ENCODE assay signal across 10 cellular contexts in the genomic region with DNA sequence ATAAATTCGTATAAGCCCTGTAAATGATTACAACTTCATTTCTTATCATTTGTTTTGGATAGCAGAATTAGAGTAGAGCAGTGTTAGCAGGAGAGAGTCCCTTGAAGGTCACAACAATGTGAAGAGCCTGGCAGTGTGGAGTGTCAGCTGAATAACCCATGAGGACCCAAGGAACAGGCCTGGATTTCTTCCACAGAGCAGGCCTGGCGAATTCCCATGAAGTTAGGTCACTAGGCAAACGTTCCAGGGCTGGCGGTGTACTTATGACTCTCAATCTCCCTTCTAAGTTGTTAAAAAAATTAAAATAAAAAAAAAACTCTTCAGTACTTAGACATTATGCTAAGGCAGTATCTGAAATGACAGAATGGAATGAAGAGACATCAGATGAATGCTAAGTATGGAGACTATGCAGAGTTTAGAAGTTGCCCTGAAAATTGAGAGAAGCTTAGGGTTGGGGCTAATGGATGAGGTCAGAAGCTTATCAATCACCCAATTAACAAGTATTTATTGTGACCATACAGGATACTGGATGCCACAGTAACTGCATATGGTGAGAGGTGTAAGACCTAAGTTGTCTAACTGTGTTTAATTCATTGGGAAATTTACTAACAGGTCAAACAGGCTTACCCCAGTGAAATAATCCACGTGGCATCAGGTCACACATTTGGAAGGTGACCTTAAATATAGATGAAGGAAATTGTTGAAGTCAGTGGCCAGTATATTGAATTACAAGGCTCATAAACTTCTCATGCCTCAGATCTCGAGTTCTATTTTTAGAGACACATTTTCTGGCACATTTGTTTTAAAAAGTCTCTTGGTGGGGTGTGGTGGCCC.
A peak's percentile ranks its signal among the peaks of the same experiment; 100 is the strongest.
DNase-seq lines count a peak whose midpoint lies in the region; ATAC-seq and TF ChIP-seq lines count a peak whose summit lies in the region.
"Had no signal": no experiment of that assay in that cellular context is flagged by ENCODE, and none has a peak within 500 bp of the region (broad histone marks: within the 10 kb centered on the region; RNA-seq: fewer than 3 reads in every experiment).

No MANE protein-coding gene starts in this region.

- H3K9me3 ChIP-seq in right atrium auricular region (no peaks in the 10 kb centered on the region), gastrocnemius medialis (no peaks in the 10 kb centered on the region)

- no peak for TF ChIP-seq POLR2A in gastrocnemius medialis (IDR thresholded peaks at IDR 0.05)

- H3K27me3 ChIP-seq in right atrium auricular region = no peaks in the 10 kb centered on the region
- no peaks in the 10 kb centered on the region for H3K27me3 ChIP-seq in gastrocnemius medialis

- peak overlapping the region; percentile 41 to 83 for H3K27ac ChIP-seq in right atrium auricular region
- peak overlapping the region; percentile 53 to 80 (median 62) for H3K27ac ChIP-seq in gastrocnemius medialis

- peaks cover 0 to 17% of the 10 kb centered on the region in 2 donors for H3K4me1 ChIP-seq in right atrium auricular region
- peaks cover 17 to 18% of the 10 kb centered on the region in 2 donors for H3K4me1 ChIP-seq in gastrocnemius medialis

- H3K36me3 ChIP-seq in right atrium auricular region (no peaks in the 10 kb centered on the region), gastrocnemius medialis (no peaks in the 10 kb centered on the region)

- in situ Hi-C loops in astrocyte of the cerebellum (cut with HindIII; ENCODE audit: low sequenced_read_pairs) (no loop called here), gastrocnemius medialis (cut with MboI; ENCODE audit: low sequenced_read_pairs in 4 of 4) (no loop called here)

- DNase-seq in ELF-1 (ENCODE audit: low read depth, low spot score) (peak; percentile 31), astrocyte of the cerebellum (ENCODE audit: low read depth) (peak; percentile 35), right atrium auricular region (ENCODE audit: low spot score) (peak; percentile 68), gastrocnemius medialis (peak; percentile 57 to 78), DMS53 (lab: John Stamatoyannopoulos, UW) (no peak), GM10266 (ENCODE audit: extremely low spot score) (no peak), NCI-H2196 treated with DMSO at 0.1 percent for 48 hours (lab: John Stamatoyannopoulos, UW; ENCODE audit: unreplicated experiment) (no peak)
- DNase-seq in stimulated activated naive CD8-positive, alpha-beta T cell treated with anti-CD3 and anti-CD28 coated beads, Interleukin-15, Interleukin-2, amounts not matched to agents 100 U/mL and 50 U/mL, for 24 hours = no peak
- DNase-seq: activated T-cell treated with anti-CD3 and anti-CD28 coated beads, Interleukin-2, amount 50 U/mL, for 24 hours; NCI-H1694 had no signal

- TF ChIP-seq CTCF in astrocyte of the cerebellum (IDR thresholded peaks at IDR 0.05; ENCODE audit: low read depth, low read length, missing control alignments) = no peak
- no peak for TF ChIP-seq CTCF in right atrium auricular region (IDR thresholded peaks at IDR 0.05)
- TF ChIP-seq CTCF in gastrocnemius medialis (IDR thresholded peaks at IDR 0.05 in 4 of 5, conservative IDR thresholded peaks at IDR 0.05 in 1 of 5) = no peak
- TF ChIP-seq CTCF in GM10266 (IDR thresholded peaks at IDR 0.05; ENCODE audit: control insufficient read depth, insufficient read depth, low read depth, missing control alignments) = no peak

- intact Hi-C loops in gastrocnemius medialis (cut with DNase I; ENCODE audit: low total_unique reads) = loop anchor here (5.0 kb wide), 1 partner anchor 128 kb away; the partner anchor contains the start of gene NRP1

- H3K4me3 ChIP-seq in astrocyte of the cerebellum (ENCODE audit: low read depth, low read length) = no peak overlapping the region
- H3K4me3 ChIP-seq in right atrium auricular region = no peak overlapping the region
- H3K4me3 ChIP-seq in gastrocnemius medialis = no peak overlapping the region

- peak; percentile 90 to 97 for ATAC-seq in gastrocnemius medialis
- no peak for ATAC-seq in stimulated activated naive CD8-positive, alpha-beta T cell treated with anti-CD3 and anti-CD28 coated beads, Interleukin-15, Interleukin-2, amounts not matched to agents 100 U/mL and 50 U/mL, for 24 hours

Comparison
In these comparisons a context has a peak if more than half of its experiments do, and no peak if none do; other contexts are left out.
1. DNase-seq: peak in ELF-1 (single experiment), astrocyte of the cerebellum (single experiment), right atrium auricular region (single experiment) and gastrocnemius medialis (2 of 2); none in DMS53 (single experiment), stimulated activated naive CD8-positive, alpha-beta T cell treated with anti-CD3 and anti-CD28 coated beads, Interleukin-15, Interleukin-2, amounts not matched to agents 100 U/mL and 50 U/mL, for 24 hours (single experiment), GM10266 (single experiment) and NCI-H2196 treated with DMSO at 0.1 percent for 48 hours (single experiment).